In genomic region chr2:144364988-144365738, GRCh38 we compare ENCODE assay signal across 10 cellular contexts.
DNase-seq lines count a peak whose midpoint lies in the region; ATAC-seq and TF ChIP-seq lines count a peak whose summit lies in the region.
"Had no signal": no experiment of that assay in that cellular context is flagged by ENCODE, and none has a peak within 500 bp of the region (broad histone marks: within the 10 kb centered on the region; RNA-seq: fewer than 3 reads in every experiment).

No MANE protein-coding gene starts in this region.

- H3K4me3 Mint-ChIP-seq in WTC11, result no peak overlapping the region
- H3K4me3 Mint-ChIP-seq: CD8-positive, alpha-beta T cell; memory B cell had no signal

- no peak overlapping the region for H3K27ac Mint-ChIP-seq in WTC11
- H3K27ac Mint-ChIP-seq: CD8-positive, alpha-beta T cell; memory B cell had no signal

- POLR2A ChIA-PET in GM10248 (lab: Yijun Ruan, JAX) (interaction anchor here (0.6 to 0.7 kb wide), 2 partner anchors 10 to 29 kb away, joined by 3 to 4 read pairs; no protein-coding TSS in a partner anchor), WTC11 (lab: Charles Lee) (no interaction called here)

- ATAC-seq in GM21515 (IDR thresholded peaks at IDR 0.05; ENCODE audit: unreplicated experiment), result peak; percentile 62
- ATAC-seq in HG03378 (IDR thresholded peaks at IDR 0.05; ENCODE audit: unreplicated experiment), result peak; percentile 94
- ATAC-seq in WTC11, result no peak
- ATAC-seq: CD8-positive, alpha-beta T cell had no signal

- H3K27me3 Mint-ChIP-seq in WTC11 (ENCODE audit: low read depth), result no peaks in the 10 kb centered on the region; the same call in 1 of the 2 replicates
- H3K27me3 Mint-ChIP-seq: memory B cell had no signal

- CTCF ChIA-PET in GM10248 (lab: Yijun Ruan, JAX) (interaction anchor here (0.7 to 1.6 kb wide), 3 partner anchors 11 to 66 kb away, joined by 3 to 4 read pairs (median 3); no protein-coding TSS in a partner anchor), WTC11 (lab: Charles Lee) (no interaction called here)

- H3K4me1 Mint-ChIP-seq in WTC11, result peaks cover 6% of the 10 kb centered on the region

- TF ChIP-seq CTCF in GM10248 (IDR thresholded peaks at IDR 0.05; ENCODE audit: control extremely low read depth, extremely low read depth, low read depth, missing control alignments), result no peak
- TF ChIP-seq CTCF in WTC11 (IDR thresholded peaks at IDR 0.05), result no peak

- H3K9me3 Mint-ChIP-seq in WTC11, result no peaks in the 10 kb centered on the region
- H3K9me3 Mint-ChIP-seq: CD8-positive, alpha-beta T cell had no signal

- H3K36me3 Mint-ChIP-seq in WTC11, result no peaks in the 10 kb centered on the region
- H3K36me3 Mint-ChIP-seq: CD8-positive, alpha-beta T cell had no signal

- DNase-seq in GM10248 (ENCODE audit: extremely low spot score) (peak; percentile 60), fibroblast of peridontal ligament (ENCODE audit: extremely low read depth) (peak; percentile 76), NCI-H1930 (lab: John Stamatoyannopoulos, UW) (no peak), WTC11 (ENCODE audit: low spot score) (no peak), amygdala (lab: John Stamatoyannopoulos, UW) (no peak)
- DNase-seq in stimulated activated CD4-positive, alpha-beta T cell treated with anti-CD3 and anti-CD28 coated beads, Interleukin-1b, Interleukin-23, amount 100 ng/mL, for 48 hours, result no peak
- DNase-seq: CD8-positive, alpha-beta T cell had no signal

TF ChIP-seq in WTC11, 78 proteins besides CTCF, POLR2A, EP300 and RAD21 (continues in another document):
- TF ChIP-seq PRRX2 (CRISPR knock-in tag; IDR thresholded peaks at IDR 0.05) (no peak), ATF1 (CRISPR knock-in tag; IDR thresholded peaks at IDR 0.05) (no peak), ZNF232 (CRISPR knock-in tag; IDR thresholded peaks at IDR 0.05) (no peak), CREM (CRISPR knock-in tag; IDR thresholded peaks at IDR 0.05) (no peak), TCF7 (CRISPR knock-in tag; IDR thresholded peaks at IDR 0.05; ENCODE audit: low read depth) (no peak), GRHL2 (CRISPR knock-in tag; IDR thresholded peaks at IDR 0.05; ENCODE audit: insufficient replicate concordance, severe bottlenecking) (no peak), GABPB1 (CRISPR knock-in tag; IDR thresholded peaks at IDR 0.05) (no peak), ZNF281 (CRISPR knock-in tag; IDR thresholded peaks at IDR 0.05) (no peak), OVOL2 (CRISPR knock-in tag; IDR thresholded peaks at IDR 0.05; ENCODE audit: borderline replicate concordance) (no peak), AFF4 (CRISPR knock-in tag; IDR thresholded peaks at IDR 0.05; ENCODE audit: borderline replicate concordance) (no peak), ZNF317 (CRISPR knock-in tag; IDR thresholded peaks at IDR 0.05; ENCODE audit: borderline replicate concordance, low read depth) (no peak), NR3C1 (CRISPR knock-in tag; conservative IDR thresholded peaks at IDR 0.05; ENCODE audit: low read depth) (no peak), MYBL2 (CRISPR knock-in tag; IDR thresholded peaks at IDR 0.05) (no peak), AR (CRISPR knock-in tag; IDR thresholded peaks at IDR 0.05) (no peak)
- TF ChIP-seq, protein P1, sequence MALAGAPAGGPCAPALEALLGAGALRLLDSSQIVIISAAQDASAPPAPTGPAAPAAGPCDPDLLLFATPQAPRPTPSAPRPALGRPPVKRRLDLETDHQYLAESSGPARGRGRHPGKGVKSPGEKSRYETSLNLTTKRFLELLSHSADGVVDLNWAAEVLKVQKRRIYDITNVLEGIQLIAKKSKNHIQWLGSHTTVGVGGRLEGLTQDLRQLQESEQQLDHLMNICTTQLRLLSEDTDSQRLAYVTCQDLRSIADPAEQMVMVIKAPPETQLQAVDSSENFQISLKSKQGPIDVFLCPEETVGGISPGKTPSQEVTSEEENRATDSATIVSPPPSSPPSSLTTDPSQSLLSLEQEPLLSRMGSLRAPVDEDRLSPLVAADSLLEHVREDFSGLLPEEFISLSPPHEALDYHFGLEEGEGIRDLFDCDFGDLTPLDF (CRISPR knock-in tag; IDR thresholded peaks at IDR 0.05), result no peak
- TF ChIP-seq, protein P2, sequence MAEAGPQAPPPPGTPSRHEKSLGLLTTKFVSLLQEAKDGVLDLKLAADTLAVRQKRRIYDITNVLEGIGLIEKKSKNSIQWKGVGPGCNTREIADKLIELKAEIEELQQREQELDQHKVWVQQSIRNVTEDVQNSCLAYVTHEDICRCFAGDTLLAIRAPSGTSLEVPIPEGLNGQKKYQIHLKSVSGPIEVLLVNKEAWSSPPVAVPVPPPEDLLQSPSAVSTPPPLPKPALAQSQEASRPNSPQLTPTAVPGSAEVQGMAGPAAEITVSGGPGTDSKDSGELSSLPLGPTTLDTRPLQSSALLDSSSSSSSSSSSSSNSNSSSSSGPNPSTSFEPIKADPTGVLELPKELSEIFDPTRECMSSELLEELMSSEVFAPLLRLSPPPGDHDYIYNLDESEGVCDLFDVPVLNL (CRISPR knock-in tag; IDR thresholded peaks at IDR 0.05; ENCODE audit: borderline replicate concordance, low read depth), result no peak
- TF ChIP-seq, protein P3, sequence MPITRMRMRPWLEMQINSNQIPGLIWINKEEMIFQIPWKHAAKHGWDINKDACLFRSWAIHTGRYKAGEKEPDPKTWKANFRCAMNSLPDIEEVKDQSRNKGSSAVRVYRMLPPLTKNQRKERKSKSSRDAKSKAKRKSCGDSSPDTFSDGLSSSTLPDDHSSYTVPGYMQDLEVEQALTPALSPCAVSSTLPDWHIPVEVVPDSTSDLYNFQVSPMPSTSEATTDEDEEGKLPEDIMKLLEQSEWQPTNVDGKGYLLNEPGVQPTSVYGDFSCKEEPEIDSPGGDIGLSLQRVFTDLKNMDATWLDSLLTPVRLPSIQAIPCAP (CRISPR knock-in tag; IDR thresholded peaks at IDR 0.05), result no peak

Comparison
In these comparisons a context has a peak if more than half of its experiments do, and no peak if none do; other contexts are left out.
1. DNase-seq: peak in GM10248 (single experiment) and fibroblast of peridontal ligament (single experiment); none in stimulated activated CD4-positive, alpha-beta T cell treated with anti-CD3 and anti-CD28 coated beads, Interleukin-1b, Interleukin-23, amount 100 ng/mL, for 48 hours (single experiment), NCI-H1930 (0 of 2), WTC11 (single experiment) and amygdala (0 of 56).